ENCODE assay signal across 1 cellular context in the genomic region with DNA sequence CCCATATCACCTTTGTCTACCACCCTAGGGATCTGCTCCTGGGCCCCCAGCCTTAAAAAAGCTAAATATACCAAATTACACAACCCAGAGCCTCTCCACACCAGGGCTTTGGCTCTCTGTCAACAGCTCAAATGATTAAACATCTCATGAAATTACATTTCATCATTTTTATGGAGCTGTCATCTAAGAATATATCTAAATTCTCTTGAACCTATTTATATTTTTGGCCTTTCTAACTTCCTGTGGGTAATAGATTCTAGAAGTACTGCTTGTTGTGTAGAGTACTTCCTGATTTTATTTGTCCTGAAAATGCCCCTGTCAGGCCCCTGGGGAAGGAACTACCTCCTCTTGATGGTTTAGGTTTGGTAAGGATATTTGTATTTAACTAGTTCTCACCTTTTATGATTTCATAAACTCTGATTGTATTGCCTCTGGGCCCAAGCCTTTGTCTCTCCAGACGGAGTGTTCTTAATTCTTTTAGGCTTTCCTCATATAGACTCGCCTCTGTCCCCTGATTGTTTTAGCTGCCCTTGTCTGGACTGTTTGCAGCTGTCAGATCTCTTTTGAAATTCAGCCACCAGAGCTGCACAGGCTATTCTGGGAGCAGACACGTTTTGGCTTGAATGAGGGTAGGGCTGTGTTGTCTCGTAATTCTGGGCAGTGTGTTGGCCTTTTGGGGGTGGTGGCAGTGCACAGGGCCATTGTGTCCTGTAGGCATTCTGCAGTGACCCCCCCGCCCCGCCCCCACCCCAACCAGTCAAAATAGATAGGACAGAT.
TF ChIP-seq lines count a peak whose summit lies in the region.

No MANE protein-coding gene starts in this region.

TF ChIP-seq in HEK293, 187 proteins besides CTCF, POLR2A, EP300 and RAD21 (continued from another document):
- TF ChIP-seq ZNF121 (tag by site-specific recombination; IDR thresholded peaks at IDR 0.05) (no peak), ZNF621 (tag by site-specific recombination; IDR thresholded peaks at IDR 0.05) (no peak), SETDB1 (IDR thresholded peaks at IDR 0.05; ENCODE audit: insufficient read length, low read length) (no peak), ZBTB17 (tag by site-specific recombination; IDR thresholded peaks at IDR 0.05) (0 out of 2 replicates have a peak, but pooled peaks have one; percentile 17), SCRT1 (tag by site-specific recombination; IDR thresholded peaks at IDR 0.05; ENCODE audit: borderline replicate concordance) (no peak), ZNF335 (tag by site-specific recombination; conservative IDR thresholded peaks at IDR 0.05) (0 out of 2 replicates have a peak, but pooled peaks have one; percentile 21), ZNF660 (tag by site-specific recombination; IDR thresholded peaks at IDR 0.05) (0 out of 2 replicates have a peak, but pooled peaks have one; percentile 58), SP2 (tag by site-specific recombination; IDR thresholded peaks at IDR 0.05) (no peak), EGR2 (tag by site-specific recombination; IDR thresholded peaks at IDR 0.05; ENCODE audit: low read depth) (no peak), ZFP69B (tag by site-specific recombination; IDR thresholded peaks at IDR 0.05) (no peak), GLIS2 (tag by site-specific recombination; IDR thresholded peaks at IDR 0.05) (no peak), TCF7L2 (IDR thresholded peaks at IDR 0.05; ENCODE audit: borderline replicate concordance, low read depth, low read length) (no peak), ZNF184 (tag by site-specific recombination; IDR thresholded peaks at IDR 0.05) (no peak), ZNF792 (tag by site-specific recombination; IDR thresholded peaks at IDR 0.05) (no peak), ZNF473 (tag by site-specific recombination; IDR thresholded peaks at IDR 0.05) (no peak), REPIN1 (tag by site-specific recombination; IDR thresholded peaks at IDR 0.05; ENCODE audit: low read depth) (no peak), YY2 (tag by site-specific recombination; IDR thresholded peaks at IDR 0.05) (no peak), ZBTB8A (tag by site-specific recombination; IDR thresholded peaks at IDR 0.05) (no peak), ZNF223 (tag by site-specific recombination; IDR thresholded peaks at IDR 0.05) (no peak), ZNF157 (tag by site-specific recombination; IDR thresholded peaks at IDR 0.05) (no peak), ZBTB48 (tag by site-specific recombination; IDR thresholded peaks at IDR 0.05) (0 out of 2 replicates have a peak, but pooled peaks have one; percentile 16)
- TF ChIP-seq, protein P1, sequence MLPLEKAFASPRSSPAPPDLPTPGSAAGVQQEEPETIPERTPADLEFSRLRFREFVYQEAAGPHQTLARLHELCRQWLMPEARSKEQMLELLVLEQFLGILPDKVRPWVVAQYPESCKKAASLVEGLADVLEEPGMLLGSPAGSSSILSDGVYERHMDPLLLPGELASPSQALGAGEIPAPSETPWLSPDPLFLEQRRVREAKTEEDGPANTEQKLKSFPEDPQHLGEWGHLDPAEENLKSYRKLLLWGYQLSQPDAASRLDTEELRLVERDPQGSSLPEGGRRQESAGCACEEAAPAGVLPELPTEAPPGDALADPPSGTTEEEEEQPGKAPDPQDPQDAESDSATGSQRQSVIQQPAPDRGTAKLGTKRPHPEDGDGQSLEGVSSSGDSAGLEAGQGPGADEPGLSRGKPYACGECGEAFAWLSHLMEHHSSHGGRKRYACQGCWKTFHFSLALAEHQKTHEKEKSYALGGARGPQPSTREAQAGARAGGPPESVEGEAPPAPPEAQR (tag by site-specific recombination; IDR thresholded peaks at IDR 0.05) = no peak
- TF ChIP-seq, protein P2, sequence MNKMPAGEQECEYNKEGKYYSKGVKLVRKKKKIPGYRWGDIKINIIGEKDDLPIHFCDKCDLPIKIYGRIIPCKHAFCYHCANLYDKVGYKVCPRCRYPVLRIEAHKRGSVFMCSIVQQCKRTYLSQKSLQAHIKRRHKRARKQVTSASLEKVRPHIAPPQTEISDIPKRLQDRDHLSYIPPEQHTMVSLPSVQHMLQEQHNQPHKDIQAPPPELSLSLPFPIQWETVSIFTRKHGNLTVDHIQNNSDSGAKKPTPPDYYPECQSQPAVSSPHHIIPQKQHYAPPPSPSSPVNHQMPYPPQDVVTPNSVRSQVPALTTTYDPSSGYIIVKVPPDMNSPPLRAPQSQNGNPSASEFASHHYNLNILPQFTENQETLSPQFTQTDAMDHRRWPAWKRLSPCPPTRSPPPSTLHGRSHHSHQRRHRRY (tag by site-specific recombination; IDR thresholded peaks at IDR 0.05) = no peak
- TF ChIP-seq, protein P3, sequence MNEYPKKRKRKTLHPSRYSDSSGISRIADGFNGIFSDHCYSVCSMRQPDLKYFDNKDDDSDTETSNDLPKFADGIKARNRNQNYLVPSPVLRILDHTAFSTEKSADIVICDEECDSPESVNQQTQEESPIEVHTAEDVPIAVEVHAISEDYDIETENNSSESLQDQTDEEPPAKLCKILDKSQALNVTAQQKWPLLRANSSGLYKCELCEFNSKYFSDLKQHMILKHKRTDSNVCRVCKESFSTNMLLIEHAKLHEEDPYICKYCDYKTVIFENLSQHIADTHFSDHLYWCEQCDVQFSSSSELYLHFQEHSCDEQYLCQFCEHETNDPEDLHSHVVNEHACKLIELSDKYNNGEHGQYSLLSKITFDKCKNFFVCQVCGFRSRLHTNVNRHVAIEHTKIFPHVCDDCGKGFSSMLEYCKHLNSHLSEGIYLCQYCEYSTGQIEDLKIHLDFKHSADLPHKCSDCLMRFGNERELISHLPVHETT (tag by site-specific recombination; IDR thresholded peaks at IDR 0.05) = no peak
- TF ChIP-seq, protein P4, sequence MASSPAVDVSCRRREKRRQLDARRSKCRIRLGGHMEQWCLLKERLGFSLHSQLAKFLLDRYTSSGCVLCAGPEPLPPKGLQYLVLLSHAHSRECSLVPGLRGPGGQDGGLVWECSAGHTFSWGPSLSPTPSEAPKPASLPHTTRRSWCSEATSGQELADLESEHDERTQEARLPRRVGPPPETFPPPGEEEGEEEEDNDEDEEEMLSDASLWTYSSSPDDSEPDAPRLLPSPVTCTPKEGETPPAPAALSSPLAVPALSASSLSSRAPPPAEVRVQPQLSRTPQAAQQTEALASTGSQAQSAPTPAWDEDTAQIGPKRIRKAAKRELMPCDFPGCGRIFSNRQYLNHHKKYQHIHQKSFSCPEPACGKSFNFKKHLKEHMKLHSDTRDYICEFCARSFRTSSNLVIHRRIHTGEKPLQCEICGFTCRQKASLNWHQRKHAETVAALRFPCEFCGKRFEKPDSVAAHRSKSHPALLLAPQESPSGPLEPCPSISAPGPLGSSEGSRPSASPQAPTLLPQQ (tag by site-specific recombination; IDR thresholded peaks at IDR 0.05) = no peak
- TF ChIP-seq, protein P5, sequence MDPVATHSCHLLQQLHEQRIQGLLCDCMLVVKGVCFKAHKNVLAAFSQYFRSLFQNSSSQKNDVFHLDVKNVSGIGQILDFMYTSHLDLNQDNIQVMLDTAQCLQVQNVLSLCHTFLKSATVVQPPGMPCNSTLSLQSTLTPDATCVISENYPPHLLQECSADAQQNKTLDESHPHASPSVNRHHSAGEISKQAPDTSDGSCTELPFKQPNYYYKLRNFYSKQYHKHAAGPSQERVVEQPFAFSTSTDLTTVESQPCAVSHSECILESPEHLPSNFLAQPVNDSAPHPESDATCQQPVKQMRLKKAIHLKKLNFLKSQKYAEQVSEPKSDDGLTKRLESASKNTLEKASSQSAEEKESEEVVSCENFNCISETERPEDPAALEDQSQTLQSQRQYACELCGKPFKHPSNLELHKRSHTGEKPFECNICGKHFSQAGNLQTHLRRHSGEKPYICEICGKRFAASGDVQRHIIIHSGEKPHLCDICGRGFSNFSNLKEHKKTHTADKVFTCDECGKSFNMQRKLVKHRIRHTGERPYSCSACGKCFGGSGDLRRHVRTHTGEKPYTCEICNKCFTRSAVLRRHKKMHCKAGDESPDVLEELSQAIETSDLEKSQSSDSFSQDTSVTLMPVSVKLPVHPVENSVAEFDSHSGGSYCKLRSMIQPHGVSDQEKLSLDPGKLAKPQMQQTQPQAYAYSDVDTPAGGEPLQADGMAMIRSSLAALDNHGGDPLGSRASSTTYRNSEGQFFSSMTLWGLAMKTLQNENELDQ (tag by site-specific recombination; IDR thresholded peaks at IDR 0.05; ENCODE audit: low read depth) = no peak
